8 cellular contexts compared by ENCODE assay signal in the genomic region with DNA sequence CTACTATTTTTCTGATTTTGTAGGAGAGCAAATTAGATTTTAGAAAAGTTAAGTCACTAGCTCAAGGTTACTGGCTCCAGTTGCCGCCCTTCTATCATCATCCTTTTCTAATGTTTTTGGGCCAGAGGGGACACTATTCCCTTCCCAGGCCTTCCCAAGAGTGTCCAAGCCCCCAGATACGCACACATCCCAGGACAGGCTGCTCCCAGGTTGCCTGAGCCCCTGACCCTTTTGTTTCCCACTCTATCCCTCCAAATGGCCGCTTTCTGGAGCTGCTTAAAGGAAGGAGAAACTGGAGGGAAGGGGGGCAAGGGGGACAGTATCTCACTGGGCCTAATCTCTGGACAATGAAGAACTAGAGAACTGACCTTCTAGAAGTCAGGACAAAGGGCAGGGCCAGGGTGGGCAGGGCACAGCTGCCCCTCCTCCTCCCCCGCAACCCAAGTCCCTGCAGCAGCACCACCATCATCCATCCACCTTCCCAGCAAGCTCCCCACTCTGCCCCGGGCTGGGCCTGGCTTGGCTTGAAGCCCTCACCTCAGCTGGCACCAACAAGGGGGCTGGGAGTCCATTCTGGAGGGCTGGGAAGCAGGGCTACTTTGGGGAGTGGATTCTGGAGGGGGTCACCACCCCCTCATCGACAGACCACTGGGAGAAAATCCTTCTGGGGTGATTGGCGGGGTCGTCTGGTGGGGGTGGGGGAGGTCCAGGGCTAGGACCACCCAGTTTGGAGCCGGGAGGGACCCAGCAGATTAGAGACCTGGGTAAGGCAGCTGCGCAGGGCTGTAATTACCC. TPM values are rescaled to one million over a fixed set of nuclear protein-coding genes. Genes with fewer than 3 reads are reported as not detected.
DNase-seq lines count a peak whose midpoint lies in the region; ATAC-seq and TF ChIP-seq lines count a peak whose summit lies in the region.

No MANE protein-coding gene starts in this region.

- peaks cover 4% of the 10 kb centered on the region for H3K36me3 Mint-ChIP-seq in chondrocyte (ENCODE audit: low read depth)

- H3K4me1 Mint-ChIP-seq in chondrocyte (ENCODE audit: low read depth) = peaks cover 66% of the 10 kb centered on the region

- DNase-seq in chondrocyte (ENCODE audit: low spot score) (no peak), midbrain (lab: John Stamatoyannopoulos, UW) (peak; percentile 22), CD1c-positive myeloid dendritic cell (ENCODE audit: extremely low spot score) (no peak), NCI-H345 treated with DMSO at 0.1 percent for 48 hours (lab: John Stamatoyannopoulos, UW; ENCODE audit: unreplicated experiment) (no peak), hippocampal formation (lab: John Stamatoyannopoulos, UW) (no peak)

- H3K9me2 ChIP-seq in Loucy (replicated peaks; ENCODE audit: low read depth, low read length) = no peaks in the 10 kb centered on the region

- no peak for ATAC-seq in GM19351 (IDR thresholded peaks at IDR 0.05; ENCODE audit: unreplicated experiment)

- H3K27ac ChIP-seq in BLaER1 = peak overlapping the region; percentile 99

- H4K20me1 ChIP-seq in BLaER1 = peaks cover 30% of the 10 kb centered on the region
- peaks cover 26% of the 10 kb centered on the region for H4K20me1 ChIP-seq in Loucy (ENCODE audit: insufficient read depth, low read length, poor library complexity, severe bottlenecking)

- peak overlapping the region; percentile 78 for H3K4me3 Mint-ChIP-seq in chondrocyte (ENCODE audit: unreplicated experiment)

- peaks cover 11% of the 10 kb centered on the region; the same call in 1 of the 2 replicates for H3K36me3 ChIP-seq in BLaER1
- H3K36me3 ChIP-seq in Loucy (ENCODE audit: insufficient read depth, low read length) = no peaks in the 10 kb centered on the region

- H3K4me1 ChIP-seq in BLaER1 (peaks cover 81% of the 10 kb centered on the region), Loucy (ENCODE audit: insufficient read depth, low read length, poor library complexity, severe bottlenecking) (peaks cover 54% of the 10 kb centered on the region)

- H3K4me3 ChIP-seq in BLaER1 (peak overlapping the region; percentile 100), Loucy (ENCODE audit: low read length, poor library complexity, severe bottlenecking) (peak overlapping the region; percentile 88)

- peak overlapping the region; percentile 93 for H2AFZ ChIP-seq in Loucy (ENCODE audit: low read length)

- no peaks in the 10 kb centered on the region for H3K27me3 Mint-ChIP-seq in chondrocyte (ENCODE audit: low read depth)

- H3K9ac ChIP-seq in BLaER1 (peak overlapping the region; percentile 99), Loucy (ENCODE audit: low read depth, low read length, poor library complexity, severe bottlenecking) (peak overlapping the region; percentile 90)

- no peaks in the 10 kb centered on the region for H3K27me3 ChIP-seq in BLaER1
- H3K27me3 ChIP-seq in Loucy (ENCODE audit: insufficient read depth, low read length, poor library complexity, severe bottlenecking) = peaks cover 4% of the 10 kb centered on the region

- peak overlapping the region; percentile 99 for H3K4me2 ChIP-seq in BLaER1
- H3K4me2 ChIP-seq in Loucy (ENCODE audit: low read depth, low read length, poor library complexity, severe bottlenecking) = peak overlapping the region; percentile 99

- peak overlapping the region; percentile 88 for H3K27ac Mint-ChIP-seq in chondrocyte (ENCODE audit: unreplicated experiment)

- peaks cover 4% of the 10 kb centered on the region; the same call in 1 of the 2 replicates for H3F3A ChIP-seq in Loucy (ENCODE audit: low read depth)

- no peaks in the 10 kb centered on the region for H3K9me3 Mint-ChIP-seq in chondrocyte (ENCODE audit: low read depth)

- H3K79me2 ChIP-seq in Loucy (ENCODE audit: insufficient read depth, low read length) = peaks cover 48% of the 10 kb centered on the region

- H3K9me3 ChIP-seq in BLaER1 = no peaks in the 10 kb centered on the region
- no peaks in the 10 kb centered on the region for H3K9me3 ChIP-seq in Loucy (ENCODE audit: insufficient read depth, low read depth, low read length)

- TF ChIP-seq CTCF in Loucy (conservative IDR thresholded peaks at IDR 0.05; ENCODE audit: low read length) = no peak
- TF ChIP-seq CTCF in chondrocyte (IDR thresholded peaks at IDR 0.05) = no peak

RNA-seq across cellular contexts. Expression of a gene that starts 1.0 kb away (rescaled TPM):
- total RNA-seq in chondrocyte = 159 to 177 TPM (median 173 TPM) in 3 replicates

RNA-seq across cellular contexts. Expression of a gene that starts 5.7 kb away (rescaled TPM):
- total RNA-seq in chondrocyte = 67.7 to 74.5 TPM (median 69.7 TPM) in 3 replicates

RNA-seq across cellular contexts. Expression of a gene that starts 29.9 kb away (rescaled TPM):
- 10.8 to 18.1 TPM (median 17.4 TPM) in 3 replicates for total RNA-seq in chondrocyte
